ENCODE assay signal across 1 cellular context in genomic region chr13:27476943-27477681, GRCh38.
TF ChIP-seq lines count a peak whose summit lies in the region.

No MANE protein-coding gene starts in this region.

TF ChIP-seq in GM12878, 131 proteins besides CTCF, POLR2A, EP300 and RAD21 (continued from another document):
- TF ChIP-seq, protein P1, sequence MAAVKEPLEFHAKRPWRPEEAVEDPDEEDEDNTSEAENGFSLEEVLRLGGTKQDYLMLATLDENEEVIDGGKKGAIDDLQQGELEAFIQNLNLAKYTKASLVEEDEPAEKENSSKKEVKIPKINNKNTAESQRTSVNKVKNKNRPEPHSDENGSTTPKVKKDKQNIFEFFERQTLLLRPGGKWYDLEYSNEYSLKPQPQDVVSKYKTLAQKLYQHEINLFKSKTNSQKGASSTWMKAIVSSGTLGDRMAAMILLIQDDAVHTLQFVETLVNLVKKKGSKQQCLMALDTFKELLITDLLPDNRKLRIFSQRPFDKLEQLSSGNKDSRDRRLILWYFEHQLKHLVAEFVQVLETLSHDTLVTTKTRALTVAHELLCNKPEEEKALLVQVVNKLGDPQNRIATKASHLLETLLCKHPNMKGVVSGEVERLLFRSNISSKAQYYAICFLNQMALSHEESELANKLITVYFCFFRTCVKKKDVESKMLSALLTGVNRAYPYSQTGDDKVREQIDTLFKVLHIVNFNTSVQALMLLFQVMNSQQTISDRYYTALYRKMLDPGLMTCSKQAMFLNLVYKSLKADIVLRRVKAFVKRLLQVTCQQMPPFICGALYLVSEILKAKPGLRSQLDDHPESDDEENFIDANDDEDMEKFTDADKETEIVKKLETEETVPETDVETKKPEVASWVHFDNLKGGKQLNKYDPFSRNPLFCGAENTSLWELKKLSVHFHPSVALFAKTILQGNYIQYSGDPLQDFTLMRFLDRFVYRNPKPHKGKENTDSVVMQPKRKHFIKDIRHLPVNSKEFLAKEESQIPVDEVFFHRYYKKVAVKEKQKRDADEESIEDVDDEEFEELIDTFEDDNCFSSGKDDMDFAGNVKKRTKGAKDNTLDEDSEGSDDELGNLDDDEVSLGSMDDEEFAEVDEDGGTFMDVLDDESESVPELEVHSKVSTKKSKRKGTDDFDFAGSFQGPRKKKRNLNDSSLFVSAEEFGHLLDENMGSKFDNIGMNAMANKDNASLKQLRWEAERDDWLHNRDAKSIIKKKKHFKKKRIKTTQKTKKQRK (IDR thresholded peaks at IDR 0.05; ENCODE audit: low read depth, low read length), result no peak
- TF ChIP-seq, protein P2, sequence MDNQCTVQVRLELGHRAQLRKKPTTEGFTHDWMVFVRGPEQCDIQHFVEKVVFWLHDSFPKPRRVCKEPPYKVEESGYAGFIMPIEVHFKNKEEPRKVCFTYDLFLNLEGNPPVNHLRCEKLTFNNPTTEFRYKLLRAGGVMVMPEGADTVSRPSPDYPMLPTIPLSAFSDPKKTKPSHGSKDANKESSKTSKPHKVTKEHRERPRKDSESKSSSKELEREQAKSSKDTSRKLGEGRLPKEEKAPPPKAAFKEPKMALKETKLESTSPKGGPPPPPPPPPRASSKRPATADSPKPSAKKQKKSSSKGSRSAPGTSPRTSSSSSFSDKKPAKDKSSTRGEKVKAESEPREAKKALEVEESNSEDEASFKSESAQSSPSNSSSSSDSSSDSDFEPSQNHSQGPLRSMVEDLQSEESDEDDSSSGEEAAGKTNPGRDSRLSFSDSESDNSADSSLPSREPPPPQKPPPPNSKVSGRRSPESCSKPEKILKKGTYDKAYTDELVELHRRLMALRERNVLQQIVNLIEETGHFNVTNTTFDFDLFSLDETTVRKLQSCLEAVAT (IDR thresholded peaks at IDR 0.05), result no peak
- TF ChIP-seq KLF5 (IDR thresholded peaks at IDR 0.05; ENCODE audit: partially characterized antibody), result no peak
- no peak for TF ChIP-seq IRF5 (IDR thresholded peaks at IDR 0.05; ENCODE audit: borderline replicate concordance)
- no peak for TF ChIP-seq ZBTB33 (IDR thresholded peaks at IDR 0.05)
- no peak for TF ChIP-seq ZNF622 (IDR thresholded peaks at IDR 0.05)
- TF ChIP-seq YBX1 (IDR thresholded peaks at IDR 0.05), result no peak
- no peak for TF ChIP-seq STAT3 (IDR thresholded peaks at IDR 0.05; ENCODE audit: low read depth, low read length)
- no peak for TF ChIP-seq ZSCAN29 (IDR thresholded peaks at IDR 0.05)
- peak; percentile 39 for TF ChIP-seq PBX3 (IDR thresholded peaks at IDR 0.05; ENCODE audit: insufficient replicate concordance, low read depth, low read length)
- peak; percentile 74; the same call in 1 of the 2 replicates for TF ChIP-seq IRF4 (IDR thresholded peaks at IDR 0.05; ENCODE audit: low read depth, low read length)
- TF ChIP-seq EED (IDR thresholded peaks at IDR 0.05; ENCODE audit: low read depth), result peak; percentile 74
- no peak for TF ChIP-seq TCF7 (IDR thresholded peaks at IDR 0.05; ENCODE audit: borderline replicate concordance)
- TF ChIP-seq POLR2AphosphoS2 (IDR thresholded peaks at IDR 0.05; ENCODE audit: low read depth, low read length), result no peak
- peak; percentile 37; the same call in 1 of the 2 replicates for TF ChIP-seq IKZF1 (conservative IDR thresholded peaks at IDR 0.05)
- no peak for TF ChIP-seq ATF2 (IDR thresholded peaks at IDR 0.05; ENCODE audit: low read length)
- TF ChIP-seq NFYA (IDR thresholded peaks at IDR 0.05; ENCODE audit: borderline replicate concordance, low read depth, low read length), result no peak
- TF ChIP-seq STAT1 (conservative IDR thresholded peaks at IDR 0.05), result no peak
- TF ChIP-seq ASH2L (IDR thresholded peaks at IDR 0.05; ENCODE audit: borderline replicate concordance, low read depth), result no peak
- no peak for TF ChIP-seq RAD51 (IDR thresholded peaks at IDR 0.05)
- no peak for TF ChIP-seq HDAC6 (IDR thresholded peaks at IDR 0.05; ENCODE audit: unreplicated experiment)
- no peak for TF ChIP-seq MYC (IDR thresholded peaks at IDR 0.05; ENCODE audit: insufficient read depth, insufficient read length, insufficient replicate concordance, low read length, severe bottlenecking)
- TF ChIP-seq HCFC1 (IDR thresholded peaks at IDR 0.05; ENCODE audit: low read length), result no peak
- 0 out of 2 replicates have a peak, but pooled peaks have one; percentile 41 for TF ChIP-seq TCF3 (IDR thresholded peaks at IDR 0.05; ENCODE audit: borderline replicate concordance, insufficient read depth, low read depth, low read length)
